ENCODE assay signal across 8 cellular contexts in genomic region chr6:43454290-43455033, GRCh38. TPM values are rescaled to one million over a fixed set of nuclear protein-coding genes. Genes with fewer than 3 reads are reported as not detected.
DNase-seq lines count a peak whose midpoint lies in the region; ATAC-seq, FAIRE-seq and TF ChIP-seq lines count a peak whose summit lies in the region.

No MANE protein-coding gene starts in this region.

- intact Hi-C loops in activated T-helper 2 cell treated with anti-CD3 and anti-CD28 coated beads, Interferon-gamma antibody, Interleukin-2, Interleukin-4, amounts not matched to agents 10 μg/mL and 5 μg/mL and 100 μg/mL, durations not matched to agents 14 hours and 24 hours and 36 hours (cut with micrococcal nuclease): loop anchor here (1.0 kb wide), 2 partner anchors 26 to 52 kb away; no protein-coding TSS in a partner anchor
- intact Hi-C loops in naive thymus-derived CD4-positive, alpha-beta T cell (cut with micrococcal nuclease): loop anchor here (1.0 to 10.0 kb wide), 10 partner anchors 23 to 890 kb away; partner anchors contain the start of genes ABCC10 (in 2 of the 2), TJAP1 (in 2 of the 2), POLH (in 1 of the 2) and POLR1C (in 1 of the 2)

- DNase-seq in GM04504 (ENCODE audit: low read depth) (peak; percentile 55), HTR-8/SVneo (ENCODE audit: insufficient read length, low spot score) (peak; percentile 92), RPMI7951 (ENCODE audit: low read depth) (peak; percentile 77), fibroblast of mammary gland (ENCODE audit: low read depth) (peak; percentile 81)
- peak; percentile 46 for DNase-seq in activated T-helper 2 cell treated with anti-CD3 and anti-CD28 coated beads, Interferon-gamma antibody, Interleukin-2, Interleukin-4, amounts not matched to agents 10 μg/mL and 5 μg/mL and 100 μg/mL, durations not matched to agents 14 hours and 24 hours and 36 hours (ENCODE audit: low spot score)
- DNase-seq in naive thymus-derived CD4-positive, alpha-beta T cell: peak; percentile 20 to 80 (median 47)
- peak; percentile 33 to 38 for DNase-seq in stimulated activated CD8-positive, alpha-beta memory T cell treated with anti-CD3 and anti-CD28 coated beads, Interleukin-7, amount 100 ng/mL, for 48 hours (ENCODE audit: extremely low read depth in 1 of 2, low read depth in 1 of 2)

- no peaks in the 10 kb centered on the region for H3K9me3 ChIP-seq in naive thymus-derived CD4-positive, alpha-beta T cell (ENCODE audit: control insufficient read depth in 2 of 3, low read length in 3 of 3)

- peak; percentile 79 for ATAC-seq in naive thymus-derived CD4-positive, alpha-beta T cell
- no peak for ATAC-seq in HG02938 (IDR thresholded peaks at IDR 0.05; ENCODE audit: unreplicated experiment)

- H3K27me3 Mint-ChIP-seq in activated T-helper 2 cell treated with anti-CD3 and anti-CD28 coated beads, Interferon-gamma antibody, Interleukin-2, Interleukin-4, amounts not matched to agents 10 μg/mL and 5 μg/mL and 100 μg/mL, durations not matched to agents 14 hours and 24 hours and 36 hours (ENCODE audit: low read depth): peaks cover 20% of the 10 kb centered on the region
- peaks cover 0 to 30% (median 0%) of the 10 kb centered on the region in 5 donors for H3K27me3 Mint-ChIP-seq in naive thymus-derived CD4-positive, alpha-beta T cell

- H3K4me1 Mint-ChIP-seq in activated T-helper 2 cell treated with anti-CD3 and anti-CD28 coated beads, Interferon-gamma antibody, Interleukin-2, Interleukin-4, amounts not matched to agents 10 μg/mL and 5 μg/mL and 100 μg/mL, durations not matched to agents 14 hours and 24 hours and 36 hours (ENCODE audit: low read depth): peaks cover 7% of the 10 kb centered on the region
- peaks cover 10 to 19% (median 12%) of the 10 kb centered on the region in 7 donors for H3K4me1 Mint-ChIP-seq in naive thymus-derived CD4-positive, alpha-beta T cell

- peak; percentile 84 for TF ChIP-seq CTCF in fibroblast of mammary gland (conservative IDR thresholded peaks at IDR 0.05; ENCODE audit: control insufficient read depth, insufficient read depth, low read depth, low read length)

- peak overlapping the region; percentile 72 for H3K4me3 Mint-ChIP-seq in activated T-helper 2 cell treated with anti-CD3 and anti-CD28 coated beads, Interferon-gamma antibody, Interleukin-2, Interleukin-4, amounts not matched to agents 10 μg/mL and 5 μg/mL and 100 μg/mL, durations not matched to agents 14 hours and 24 hours and 36 hours (ENCODE audit: low read depth)
- H3K4me3 Mint-ChIP-seq in naive thymus-derived CD4-positive, alpha-beta T cell: peak overlapping the region; percentile 71 to 92 (median 85)

- CTCF ChIA-PET in naive thymus-derived CD4-positive, alpha-beta T cell (lab: Charles Lee): interaction anchor here (0.6 to 2.7 kb wide), 3 partner anchors 52 to 277 kb away, joined by 3 to 13 read pairs (median 3); no protein-coding TSS in a partner anchor

- H3K4me3 ChIP-seq in fibroblast of mammary gland (ENCODE audit: control insufficient read depth, low read depth, low read length): peak overlapping the region; percentile 44
- peak overlapping the region; percentile 69 for H3K4me3 ChIP-seq in naive thymus-derived CD4-positive, alpha-beta T cell (ENCODE audit: low read length)

- H3K36me3 ChIP-seq in naive thymus-derived CD4-positive, alpha-beta T cell (ENCODE audit: control insufficient read depth in 2 of 3, insufficient read depth in 3 of 3, low read length in 3 of 3): peaks cover 0 to 19% (median 0%) of the 10 kb centered on the region in 3 experiments

- FAIRE-seq in HTR-8/SVneo (lab: Jason Lieb, UNC): peak; percentile 93

- H3K36me3 Mint-ChIP-seq in activated T-helper 2 cell treated with anti-CD3 and anti-CD28 coated beads, Interferon-gamma antibody, Interleukin-2, Interleukin-4, amounts not matched to agents 10 μg/mL and 5 μg/mL and 100 μg/mL, durations not matched to agents 14 hours and 24 hours and 36 hours (ENCODE audit: low read depth): peaks cover 16% of the 10 kb centered on the region
- H3K36me3 Mint-ChIP-seq in naive thymus-derived CD4-positive, alpha-beta T cell: peaks cover 0 to 12% (median 0%) of the 10 kb centered on the region in 5 donors

- POLR2A ChIA-PET in naive thymus-derived CD4-positive, alpha-beta T cell (lab: Charles Lee): interaction anchor here (0.7 to 1.0 kb wide), 3 partner anchors 23 to 85 kb away, joined by 3 to 4 read pairs (median 3); partner anchors contain the start of genes TJAP1 and ZNF318

- no peaks in the 10 kb centered on the region for H3K27me3 ChIP-seq in naive thymus-derived CD4-positive, alpha-beta T cell (ENCODE audit: control insufficient read depth in 2 of 2, insufficient read depth in 2 of 2, low read length in 2 of 2)

- no peaks in the 10 kb centered on the region for H3K9me3 Mint-ChIP-seq in activated T-helper 2 cell treated with anti-CD3 and anti-CD28 coated beads, Interferon-gamma antibody, Interleukin-2, Interleukin-4, amounts not matched to agents 10 μg/mL and 5 μg/mL and 100 μg/mL, durations not matched to agents 14 hours and 24 hours and 36 hours
- H3K9me3 Mint-ChIP-seq in naive thymus-derived CD4-positive, alpha-beta T cell: no peaks in the 10 kb centered on the region

- peak overlapping the region; percentile 63 for H3K27ac ChIP-seq in naive thymus-derived CD4-positive, alpha-beta T cell (ENCODE audit: low read depth, low read length)

- H3K4me1 ChIP-seq in naive thymus-derived CD4-positive, alpha-beta T cell (ENCODE audit: control insufficient read depth in 2 of 2, insufficient read depth in 2 of 2, low read length in 2 of 2): peaks cover 6 to 7% of the 10 kb centered on the region in 2 donors

- no peak overlapping the region for H3K27ac Mint-ChIP-seq in activated T-helper 2 cell treated with anti-CD3 and anti-CD28 coated beads, Interferon-gamma antibody, Interleukin-2, Interleukin-4, amounts not matched to agents 10 μg/mL and 5 μg/mL and 100 μg/mL, durations not matched to agents 14 hours and 24 hours and 36 hours
- H3K27ac Mint-ChIP-seq in naive thymus-derived CD4-positive, alpha-beta T cell: peak overlapping the region in 8 of 9 donors; percentile 8 to 91 (median 60)

RNA-seq across cellular contexts. Expression of gene DLK2, which starts 0.9 kb away (rescaled TPM):
- 0.60 and 1.5 TPM in 2 replicates for total RNA-seq in RPMI7951 (2014; rRNA removed; shearing (Covaris generic))
- total RNA-seq in activated T-helper 2 cell treated with anti-CD3 and anti-CD28 coated beads, Interferon-gamma antibody, Interleukin-2, Interleukin-4, amounts not matched to agents 10 μg/mL and 5 μg/mL and 100 μg/mL, durations not matched to agents 14 hours and 24 hours and 36 hours: 2.1 and 2.5 TPM in 2 replicates
- total RNA-seq in naive thymus-derived CD4-positive, alpha-beta T cell: 1 to 10 TPM in 1 of 5 experiments, under 1 TPM in 4; 0.30 to 1.6 (median 0.53) TPM
- polyA plus RNA-seq in naive thymus-derived CD4-positive, alpha-beta T cell: 1 to 10 TPM in 1 of 2 donors, under 1 TPM in 1; 0.74 to 1.0 TPM

RNA-seq across cellular contexts. Expression of gene TJAP1, which starts 22.9 kb away (rescaled TPM):
- total RNA-seq in RPMI7951 (2014; rRNA removed; shearing (Covaris generic)): 7.8 and 12.4 TPM in 2 replicates
- total RNA-seq in activated T-helper 2 cell treated with anti-CD3 and anti-CD28 coated beads, Interferon-gamma antibody, Interleukin-2, Interleukin-4, amounts not matched to agents 10 μg/mL and 5 μg/mL and 100 μg/mL, durations not matched to agents 14 hours and 24 hours and 36 hours: 36.0 and 42.7 TPM in 2 replicates
- total RNA-seq in naive thymus-derived CD4-positive, alpha-beta T cell: 10 to 100 TPM; 29.2 to 55.2 (median 33.5) TPM
- 10 to 100 TPM in 1 of 2 donors, 1 to 10 TPM in 1; 8.2 to 10.9 TPM for polyA plus RNA-seq in naive thymus-derived CD4-positive, alpha-beta T cell

RNA-seq across cellular contexts. Expression of gene ABCC10, which starts 27.1 kb away (rescaled TPM):
- 12.0 and 12.2 TPM in 2 replicates for total RNA-seq in RPMI7951 (2014; rRNA removed; shearing (Covaris generic))
- 45.6 and 46.7 TPM in 2 replicates for total RNA-seq in activated T-helper 2 cell treated with anti-CD3 and anti-CD28 coated beads, Interferon-gamma antibody, Interleukin-2, Interleukin-4, amounts not matched to agents 10 μg/mL and 5 μg/mL and 100 μg/mL, durations not matched to agents 14 hours and 24 hours and 36 hours
- 10 to 100 TPM; 56.2 to 74.6 (median 60.4) TPM for total RNA-seq in naive thymus-derived CD4-positive, alpha-beta T cell
- 10 to 100 TPM in 1 of 2 donors, 1 to 10 TPM in 1; 9.8 to 18.6 TPM for polyA plus RNA-seq in naive thymus-derived CD4-positive, alpha-beta T cell

RNA-seq across cellular contexts. Expression of gene LRRC73, which starts 55.7 kb away (rescaled TPM):
- total RNA-seq in RPMI7951 (2014; rRNA removed; shearing (Covaris generic)): 0.10 and 0.60 TPM in 2 replicates
- 0.11 and 0.21 TPM in 2 replicates for total RNA-seq in activated T-helper 2 cell treated with anti-CD3 and anti-CD28 coated beads, Interferon-gamma antibody, Interleukin-2, Interleukin-4, amounts not matched to agents 10 μg/mL and 5 μg/mL and 100 μg/mL, durations not matched to agents 14 hours and 24 hours and 36 hours
- total RNA-seq in naive thymus-derived CD4-positive, alpha-beta T cell: under 1 TPM; 0.22 to 0.84 (median 0.46) TPM
- polyA plus RNA-seq in naive thymus-derived CD4-positive, alpha-beta T cell: not detected

Comparison
In these comparisons a context has a peak if more than half of its experiments do, and no peak if none do; other contexts are left out.
1. DNase-seq: peak in every context shown above with its lines; median percentile 92 in HTR-8/SVneo; 81 in fibroblast of mammary gland; 77 in RPMI7951; 55 in GM04504; 47 in naive thymus-derived CD4-positive, alpha-beta T cell; 46 in activated T-helper 2 cell treated with anti-CD3 and anti-CD28 coated beads, Interferon-gamma antibody, Interleukin-2, Interleukin-4, amounts not matched to agents 10 μg/mL and 5 μg/mL and 100 μg/mL, durations not matched to agents 14 hours and 24 hours and 36 hours; 36 in stimulated activated CD8-positive, alpha-beta memory T cell treated with anti-CD3 and anti-CD28 coated beads, Interleukin-7, amount 100 ng/mL, for 48 hours.